Comparison of ENCODE assay signal across 2 cellular contexts in the genomic region with DNA sequence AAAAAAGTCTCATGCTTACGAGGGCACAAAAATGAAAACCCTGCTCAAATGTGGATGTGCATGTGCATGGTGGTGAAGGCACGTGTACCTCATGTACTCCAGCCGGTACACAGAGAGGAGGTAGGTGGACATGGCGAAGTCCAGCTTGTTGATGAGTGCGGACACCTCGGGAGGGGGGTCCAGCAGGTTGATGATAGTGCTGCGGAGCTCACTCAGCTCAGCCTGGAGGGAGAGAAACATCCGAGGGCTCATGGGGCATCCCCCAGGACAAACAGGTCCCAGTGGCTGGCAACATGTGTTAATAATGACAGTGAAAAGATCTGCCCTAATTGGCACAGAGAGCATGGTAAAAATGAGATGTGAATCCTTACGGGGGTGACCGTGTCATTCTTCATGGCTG.
TF ChIP-seq lines count a peak whose summit lies in the region.

No MANE protein-coding gene starts in this region.

TF ChIP-seq in WTC11, 78 proteins besides CTCF, POLR2A, EP300 and RAD21 (continued from another document):
- TF ChIP-seq, protein P1, sequence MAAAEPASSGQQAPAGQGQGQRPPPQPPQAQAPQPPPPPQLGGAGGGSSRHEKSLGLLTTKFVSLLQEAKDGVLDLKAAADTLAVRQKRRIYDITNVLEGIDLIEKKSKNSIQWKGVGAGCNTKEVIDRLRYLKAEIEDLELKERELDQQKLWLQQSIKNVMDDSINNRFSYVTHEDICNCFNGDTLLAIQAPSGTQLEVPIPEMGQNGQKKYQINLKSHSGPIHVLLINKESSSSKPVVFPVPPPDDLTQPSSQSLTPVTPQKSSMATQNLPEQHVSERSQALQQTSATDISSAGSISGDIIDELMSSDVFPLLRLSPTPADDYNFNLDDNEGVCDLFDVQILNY (CRISPR knock-in tag; IDR thresholded peaks at IDR 0.05) = no peak

TF ChIP-seq in SK-N-SH, 30 proteins besides CTCF, POLR2A, EP300 and RAD21:
- TF ChIP-seq, protein P2, sequence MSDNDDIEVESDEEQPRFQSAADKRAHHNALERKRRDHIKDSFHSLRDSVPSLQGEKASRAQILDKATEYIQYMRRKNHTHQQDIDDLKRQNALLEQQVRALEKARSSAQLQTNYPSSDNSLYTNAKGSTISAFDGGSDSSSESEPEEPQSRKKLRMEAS (IDR thresholded peaks at IDR 0.05; ENCODE audit: low read depth) = no peak
- TF ChIP-seq NFIC (IDR thresholded peaks at IDR 0.05; ENCODE audit: borderline replicate concordance) (no peak), FOXM1 (IDR thresholded peaks at IDR 0.05; ENCODE audit: low read depth) (no peak), JUND (IDR thresholded peaks at IDR 0.05) (no peak), TCF12 (IDR thresholded peaks at IDR 0.05) (no peak), TAF1 (IDR thresholded peaks at IDR 0.05; ENCODE audit: borderline replicate concordance, low read depth, low read length) (no peak), EZH2phosphoT487 (IDR thresholded peaks at IDR 0.05; ENCODE audit: borderline replicate concordance, low read depth) (no peak), RFX5 (IDR thresholded peaks at IDR 0.05; ENCODE audit: low read length) (no peak), GATA2 (CRISPR knock-in tag; IDR thresholded peaks at IDR 0.05) (no peak), SIN3A (IDR thresholded peaks at IDR 0.05; ENCODE audit: borderline replicate concordance, low read depth, low read length) (no peak), MEF2A (IDR thresholded peaks at IDR 0.05; ENCODE audit: borderline replicate concordance, low read depth) (no peak), NRF1 (IDR thresholded peaks at IDR 0.05; ENCODE audit: low read depth, low read length) (no peak), ELF1 (IDR thresholded peaks at IDR 0.05) (no peak), CHD2 (IDR thresholded peaks at IDR 0.05; ENCODE audit: low read length, partially characterized antibody) (no peak)
- TF ChIP-seq, protein P3, sequence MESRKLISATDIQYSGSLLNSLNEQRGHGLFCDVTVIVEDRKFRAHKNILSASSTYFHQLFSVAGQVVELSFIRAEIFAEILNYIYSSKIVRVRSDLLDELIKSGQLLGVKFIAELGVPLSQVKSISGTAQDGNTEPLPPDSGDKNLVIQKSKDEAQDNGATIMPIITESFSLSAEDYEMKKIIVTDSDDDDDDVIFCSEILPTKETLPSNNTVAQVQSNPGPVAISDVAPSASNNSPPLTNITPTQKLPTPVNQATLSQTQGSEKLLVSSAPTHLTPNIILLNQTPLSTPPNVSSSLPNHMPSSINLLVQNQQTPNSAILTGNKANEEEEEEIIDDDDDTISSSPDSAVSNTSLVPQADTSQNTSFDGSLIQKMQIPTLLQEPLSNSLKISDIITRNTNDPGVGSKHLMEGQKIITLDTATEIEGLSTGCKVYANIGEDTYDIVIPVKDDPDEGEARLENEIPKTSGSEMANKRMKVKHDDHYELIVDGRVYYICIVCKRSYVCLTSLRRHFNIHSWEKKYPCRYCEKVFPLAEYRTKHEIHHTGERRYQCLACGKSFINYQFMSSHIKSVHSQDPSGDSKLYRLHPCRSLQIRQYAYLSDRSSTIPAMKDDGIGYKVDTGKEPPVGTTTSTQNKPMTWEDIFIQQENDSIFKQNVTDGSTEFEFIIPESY (IDR thresholded peaks at IDR 0.05; ENCODE audit: borderline replicate concordance, low read depth) = no peak
- TF ChIP-seq, protein P4, sequence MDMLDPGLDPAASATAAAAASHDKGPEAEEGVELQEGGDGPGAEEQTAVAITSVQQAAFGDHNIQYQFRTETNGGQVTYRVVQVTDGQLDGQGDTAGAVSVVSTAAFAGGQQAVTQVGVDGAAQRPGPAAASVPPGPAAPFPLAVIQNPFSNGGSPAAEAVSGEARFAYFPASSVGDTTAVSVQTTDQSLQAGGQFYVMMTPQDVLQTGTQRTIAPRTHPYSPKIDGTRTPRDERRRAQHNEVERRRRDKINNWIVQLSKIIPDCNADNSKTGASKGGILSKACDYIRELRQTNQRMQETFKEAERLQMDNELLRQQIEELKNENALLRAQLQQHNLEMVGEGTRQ (IDR thresholded peaks at IDR 0.05; ENCODE audit: borderline replicate concordance, low read depth, low read length) = no peak
- TF ChIP-seq, protein P5, sequence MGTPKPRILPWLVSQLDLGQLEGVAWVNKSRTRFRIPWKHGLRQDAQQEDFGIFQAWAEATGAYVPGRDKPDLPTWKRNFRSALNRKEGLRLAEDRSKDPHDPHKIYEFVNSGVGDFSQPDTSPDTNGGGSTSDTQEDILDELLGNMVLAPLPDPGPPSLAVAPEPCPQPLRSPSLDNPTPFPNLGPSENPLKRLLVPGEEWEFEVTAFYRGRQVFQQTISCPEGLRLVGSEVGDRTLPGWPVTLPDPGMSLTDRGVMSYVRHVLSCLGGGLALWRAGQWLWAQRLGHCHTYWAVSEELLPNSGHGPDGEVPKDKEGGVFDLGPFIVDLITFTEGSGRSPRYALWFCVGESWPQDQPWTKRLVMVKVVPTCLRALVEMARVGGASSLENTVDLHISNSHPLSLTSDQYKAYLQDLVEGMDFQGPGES (IDR thresholded peaks at IDR 0.05; ENCODE audit: low read depth, low read length) = no peak
